In the genomic region with DNA sequence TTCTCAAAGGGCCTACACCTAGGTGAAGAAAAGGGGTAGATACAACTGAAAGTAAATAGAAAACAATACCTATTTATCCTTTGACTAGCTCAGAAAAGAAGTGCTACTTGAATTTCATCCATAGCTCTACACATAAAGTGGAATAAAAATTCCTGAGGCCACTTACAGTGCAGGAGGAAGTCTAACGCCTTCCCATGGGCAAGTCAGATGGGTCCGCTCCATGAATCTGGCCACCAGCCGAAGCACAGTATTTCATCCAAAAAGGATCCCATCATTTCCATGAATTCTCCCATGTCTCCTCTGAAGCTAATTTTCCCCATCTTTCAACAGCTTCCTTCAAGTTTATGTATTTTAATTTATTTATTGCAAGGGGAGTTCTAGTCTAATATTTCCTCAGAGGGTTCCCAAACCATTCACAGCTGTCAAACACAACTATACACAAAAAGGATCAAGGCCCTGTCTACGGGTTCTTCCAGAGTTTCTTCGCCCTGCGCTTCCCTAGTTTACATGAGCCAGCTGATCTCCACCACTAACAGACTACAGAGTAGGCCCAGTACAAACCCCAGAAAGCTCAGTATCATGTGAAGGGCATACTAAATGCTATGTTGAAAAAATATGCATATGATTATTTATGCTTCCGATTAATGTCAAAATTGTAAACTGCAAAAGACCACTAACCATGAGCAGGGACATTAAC, we compare ENCODE assay signal across 15 cellular contexts.
"Had no signal": no experiment of that assay in that cellular context is flagged by ENCODE, and none has a peak within 500 bp of the region (broad histone marks: within the 10 kb centered on the region; RNA-seq: fewer than 3 reads in every experiment).

No MANE protein-coding gene starts in this region.

- H3K9me3 ChIP-seq: spleen had no signal

- H3K27me3 ChIP-seq: dorsolateral prefrontal cortex, spleen had no signal

- DNase-seq: activated CD4-positive, alpha-beta memory T cell treated with anti-CD3 and anti-CD28 coated beads for 36 hours; activated CD4-positive, alpha-beta T cell treated with anti-CD3 and anti-CD28 coated beads for 48 hours; activated effector memory CD4-positive, alpha-beta T cell treated with anti-CD3 and anti-CD28 coated beads, Interleukin-2, amount 50 U/mL, for 16 hours; activated naive CD4-positive, alpha-beta T cell treated with anti-CD3 and anti-CD28 coated beads, Interleukin-2, amount 50 U/mL, for 16 hours; activated naive CD8-positive, alpha-beta T cell treated with anti-CD3 and anti-CD28 coated beads, Interleukin-2, amount 50 U/mL, for 24 hours; effector memory CD8-positive, alpha-beta T cell; islet precursor cell; nucleus accumbens; retina; spleen; stimulated activated CD4-positive, alpha-beta T cell treated with anti-CD3 and anti-CD28 coated beads, Interleukin-4, amount 100 ng/mL, for 1 hour; stimulated activated naive CD4-positive, alpha-beta T cell treated with Interleukin-2 at 50 U/mL for 16 hours had no signal

- H3K4me1 ChIP-seq: spleen had no signal

- H3K36me3 ChIP-seq: spleen had no signal

- H3K4me3 ChIP-seq: dorsolateral prefrontal cortex, spleen had no signal

- H3K27ac ChIP-seq: spleen had no signal

- ATAC-seq: effector memory CD8-positive, alpha-beta T cell; esophagus mucosa; SK-N-SH treated with all-trans-retinoic acid at 6 μM for 48 hours had no signal
